9 cellular contexts compared by ENCODE assay signal in the genomic region with DNA sequence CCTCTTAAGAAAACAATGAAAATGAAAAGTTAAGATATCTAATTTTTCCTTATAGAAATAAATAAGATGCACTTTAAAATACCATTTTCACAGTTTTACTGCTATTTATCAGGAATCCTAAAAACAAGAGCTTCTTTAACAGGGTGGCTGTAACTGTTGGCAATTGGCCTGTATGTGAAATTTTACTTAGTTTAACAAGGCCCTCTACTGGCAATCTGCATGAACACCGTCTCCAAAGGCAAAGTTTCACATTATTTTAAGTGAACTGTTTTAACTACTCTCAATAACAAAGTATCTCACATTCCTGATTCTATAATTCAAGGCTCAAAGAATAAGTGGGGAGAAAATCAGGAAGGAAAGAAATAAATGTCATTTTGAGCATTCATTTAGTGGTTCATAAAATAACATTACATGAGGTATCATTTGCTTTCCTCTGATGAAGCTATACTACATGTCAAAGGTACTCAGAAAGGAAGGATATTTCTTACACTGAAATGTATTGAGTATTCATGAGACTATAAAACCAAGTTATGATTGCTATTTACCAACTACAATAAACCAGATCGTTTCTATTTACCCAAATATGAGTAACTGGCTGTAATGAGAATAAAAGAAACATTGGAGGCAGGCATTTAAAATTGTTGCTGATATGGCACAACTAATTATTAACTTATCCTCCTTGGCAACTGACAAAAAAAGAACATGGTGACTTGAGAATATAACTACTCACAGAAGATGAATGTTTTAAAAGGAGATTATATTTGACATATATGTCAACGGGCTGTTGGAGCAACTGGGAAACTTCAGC. TPM values are rescaled to one million over a fixed set of nuclear protein-coding genes. Genes with fewer than 3 reads are reported as not detected.
A peak's percentile ranks its signal among the peaks of the same experiment; 100 is the strongest.
DNase-seq lines count a peak whose midpoint lies in the region; ATAC-seq and TF ChIP-seq lines count a peak whose summit lies in the region.
"Had no signal": no experiment of that assay in that cellular context is flagged by ENCODE, and none has a peak within 500 bp of the region (broad histone marks: within the 10 kb centered on the region; RNA-seq: fewer than 3 reads in every experiment).

No MANE protein-coding gene starts in this region.

- WGBS in gastroesophageal sphincter (ENCODE audit: low coverage in 1 of 2), 2 donors: 32 to 48% methylated on average over 3 of the region's 3 CpGs
- WGBS in stomach, 5 donors: 18 to 24% (median 20%) methylated on average over 3 of the region's 3 CpGs

- no peaks in the 10 kb centered on the region for H3K4me1 ChIP-seq in gastroesophageal sphincter
- no peaks in the 10 kb centered on the region for H3K4me1 ChIP-seq in stomach
- H3K4me1 ChIP-seq in CD8-positive, alpha-beta memory T cell (ENCODE audit: insufficient read depth, low read length): no peaks in the 10 kb centered on the region

- no peak overlapping the region for H3K4me3 Mint-ChIP-seq in CD8-positive, alpha-beta memory T cell
- H3K4me3 Mint-ChIP-seq: dendritic cell treated with granulocyte-macrophage colony-stimulating factor and Interleukin-4, amounts not matched to agents 40 ng/mL and 50 ng/mL, for 4 days had no signal

- H3K4me3 ChIP-seq in Jurkat, Clone E6-1 (ENCODE audit: low read length): no peak overlapping the region
- no peak overlapping the region for H3K4me3 ChIP-seq in gastroesophageal sphincter
- H3K4me3 ChIP-seq in stomach: no peak overlapping the region
- H3K4me3 ChIP-seq in CD8-positive, alpha-beta memory T cell (ENCODE audit: low read length): no peak overlapping the region

- no peaks in the 10 kb centered on the region for H3K4me1 Mint-ChIP-seq in CD8-positive, alpha-beta memory T cell

- intact Hi-C loops in stomach (cut with DNase I; ENCODE audit: low total_unique reads): no loop called here

- H3K9me3 Mint-ChIP-seq in CD8-positive, alpha-beta memory T cell: peaks cover 0 to 4% (median 2%) of the 10 kb centered on the region in 5 donors
- H3K9me3 Mint-ChIP-seq: dendritic cell treated with granulocyte-macrophage colony-stimulating factor and Interleukin-4, amounts not matched to agents 40 ng/mL and 50 ng/mL, for 4 days had no signal

- in situ Hi-C loops in ACHN (cut with HindIII; ENCODE audit: low pct_ligation_motif_present, low pct_unique_long_range_greater_than_20kb, low sequenced_read_pairs): no loop called here

- peaks cover 3 to 4% of the 10 kb centered on the region in 2 donors for H3K27me3 Mint-ChIP-seq in CD8-positive, alpha-beta memory T cell
- H3K27me3 Mint-ChIP-seq: dendritic cell treated with granulocyte-macrophage colony-stimulating factor and Interleukin-4, amounts not matched to agents 40 ng/mL and 50 ng/mL, for 4 days had no signal

- CTCF ChIA-PET in CD8-positive, alpha-beta memory T cell (lab: Charles Lee): no interaction called here

- H3K27ac ChIP-seq in gastroesophageal sphincter: no peak overlapping the region
- H3K27ac ChIP-seq in stomach: no peak overlapping the region
- H3K27ac ChIP-seq in CD8-positive, alpha-beta memory T cell (ENCODE audit: low read depth, low read length): no peak overlapping the region

- H3K36me3 Mint-ChIP-seq in CD8-positive, alpha-beta memory T cell: no peaks in the 10 kb centered on the region

- H3K9me3 ChIP-seq in gastroesophageal sphincter (no peaks in the 10 kb centered on the region), stomach (no peaks in the 10 kb centered on the region)
- no peaks in the 10 kb centered on the region for H3K9me3 ChIP-seq in CD8-positive, alpha-beta memory T cell (ENCODE audit: low read length)

- no peaks in the 10 kb centered on the region for H3K36me3 ChIP-seq in gastroesophageal sphincter
- H3K36me3 ChIP-seq in stomach: no peaks in the 10 kb centered on the region
- H3K36me3 ChIP-seq in CD8-positive, alpha-beta memory T cell (ENCODE audit: insufficient read depth, low read length): no peaks in the 10 kb centered on the region

- TF ChIP-seq POLR2A in gastroesophageal sphincter (IDR thresholded peaks at IDR 0.05) (no peak), stomach (IDR thresholded peaks at IDR 0.05) (no peak)

- ATAC-seq in GM18867 (IDR thresholded peaks at IDR 0.05; ENCODE audit: unreplicated experiment) (peak; percentile 74), SK-N-SH treated with all-trans-retinoic acid at 6 μM for 48 hours (peak; percentile 55; the same call in 2 of the 3 replicates), gastroesophageal sphincter (no peak), HG03139 (IDR thresholded peaks at IDR 0.05; ENCODE audit: unreplicated experiment) (no peak)

- no peak overlapping the region for H3K27ac Mint-ChIP-seq in CD8-positive, alpha-beta memory T cell
- H3K27ac Mint-ChIP-seq: dendritic cell treated with granulocyte-macrophage colony-stimulating factor and Interleukin-4, amounts not matched to agents 40 ng/mL and 50 ng/mL, for 4 days had no signal

- POLR2A ChIA-PET in CD8-positive, alpha-beta memory T cell (lab: Charles Lee): no interaction called here

- TF ChIP-seq EP300 in gastroesophageal sphincter (IDR thresholded peaks at IDR 0.05) (no peak), stomach (IDR thresholded peaks at IDR 0.05) (no peak)

- TF ChIP-seq CTCF in gastroesophageal sphincter (IDR thresholded peaks at IDR 0.05): peak; percentile 32 to 71 (median 64)
- TF ChIP-seq CTCF in stomach (IDR thresholded peaks at IDR 0.05): peak in 5 of 7 experiments; percentile 7 to 54 (median 43)

- H3K27me3 ChIP-seq in gastroesophageal sphincter (peaks cover 6% of the 10 kb centered on the region), stomach (no peaks in the 10 kb centered on the region)
- no peaks in the 10 kb centered on the region for H3K27me3 ChIP-seq in CD8-positive, alpha-beta memory T cell (ENCODE audit: insufficient read depth, low read length, poor library complexity, severe bottlenecking)

- DNase-seq in ACHN (peak; percentile 69), stomach (no peak)
- DNase-seq in Jurkat, Clone E6-1 (ENCODE audit: low read depth, low spot score): peak; percentile 30
- no peak for DNase-seq in CD8-positive, alpha-beta memory T cell

TF ChIP-seq in SK-N-SH treated with all-trans-retinoic acid at 6 μM for 48 hours, 23 proteins besides CTCF, POLR2A, EP300 and RAD21:
- TF ChIP-seq ARNTL (CRISPR knock-in tag; IDR thresholded peaks at IDR 0.05; ENCODE audit: borderline replicate concordance, low read depth) (no peak), ZC3H10 (CRISPR knock-in tag; IDR thresholded peaks at IDR 0.05) (no peak), TCF4 (CRISPR knock-in tag; IDR thresholded peaks at IDR 0.05; ENCODE audit: borderline replicate concordance) (no peak), GLIS3 (CRISPR knock-in tag; IDR thresholded peaks at IDR 0.05) (no peak), RARB (CRISPR knock-in tag; IDR thresholded peaks at IDR 0.05) (no peak), POU6F1 (CRISPR knock-in tag; IDR thresholded peaks at IDR 0.05; ENCODE audit: borderline replicate concordance, low read depth) (no peak)
- TF ChIP-seq, protein P1, sequence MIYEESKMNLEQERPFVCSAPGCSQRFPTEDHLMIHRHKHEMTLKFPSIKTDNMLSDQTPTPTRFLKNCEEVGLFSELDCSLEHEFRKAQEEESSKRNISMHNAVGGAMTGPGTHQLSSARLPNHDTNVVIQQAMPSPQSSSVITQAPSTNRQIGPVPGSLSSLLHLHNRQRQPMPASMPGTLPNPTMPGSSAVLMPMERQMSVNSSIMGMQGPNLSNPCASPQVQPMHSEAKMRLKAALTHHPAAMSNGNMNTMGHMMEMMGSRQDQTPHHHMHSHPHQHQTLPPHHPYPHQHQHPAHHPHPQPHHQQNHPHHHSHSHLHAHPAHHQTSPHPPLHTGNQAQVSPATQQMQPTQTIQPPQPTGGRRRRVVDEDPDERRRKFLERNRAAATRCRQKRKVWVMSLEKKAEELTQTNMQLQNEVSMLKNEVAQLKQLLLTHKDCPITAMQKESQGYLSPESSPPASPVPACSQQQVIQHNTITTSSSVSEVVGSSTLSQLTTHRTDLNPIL (CRISPR knock-in tag; IDR thresholded peaks at IDR 0.05; ENCODE audit: low read depth): no peak
- TF ChIP-seq, protein P2, sequence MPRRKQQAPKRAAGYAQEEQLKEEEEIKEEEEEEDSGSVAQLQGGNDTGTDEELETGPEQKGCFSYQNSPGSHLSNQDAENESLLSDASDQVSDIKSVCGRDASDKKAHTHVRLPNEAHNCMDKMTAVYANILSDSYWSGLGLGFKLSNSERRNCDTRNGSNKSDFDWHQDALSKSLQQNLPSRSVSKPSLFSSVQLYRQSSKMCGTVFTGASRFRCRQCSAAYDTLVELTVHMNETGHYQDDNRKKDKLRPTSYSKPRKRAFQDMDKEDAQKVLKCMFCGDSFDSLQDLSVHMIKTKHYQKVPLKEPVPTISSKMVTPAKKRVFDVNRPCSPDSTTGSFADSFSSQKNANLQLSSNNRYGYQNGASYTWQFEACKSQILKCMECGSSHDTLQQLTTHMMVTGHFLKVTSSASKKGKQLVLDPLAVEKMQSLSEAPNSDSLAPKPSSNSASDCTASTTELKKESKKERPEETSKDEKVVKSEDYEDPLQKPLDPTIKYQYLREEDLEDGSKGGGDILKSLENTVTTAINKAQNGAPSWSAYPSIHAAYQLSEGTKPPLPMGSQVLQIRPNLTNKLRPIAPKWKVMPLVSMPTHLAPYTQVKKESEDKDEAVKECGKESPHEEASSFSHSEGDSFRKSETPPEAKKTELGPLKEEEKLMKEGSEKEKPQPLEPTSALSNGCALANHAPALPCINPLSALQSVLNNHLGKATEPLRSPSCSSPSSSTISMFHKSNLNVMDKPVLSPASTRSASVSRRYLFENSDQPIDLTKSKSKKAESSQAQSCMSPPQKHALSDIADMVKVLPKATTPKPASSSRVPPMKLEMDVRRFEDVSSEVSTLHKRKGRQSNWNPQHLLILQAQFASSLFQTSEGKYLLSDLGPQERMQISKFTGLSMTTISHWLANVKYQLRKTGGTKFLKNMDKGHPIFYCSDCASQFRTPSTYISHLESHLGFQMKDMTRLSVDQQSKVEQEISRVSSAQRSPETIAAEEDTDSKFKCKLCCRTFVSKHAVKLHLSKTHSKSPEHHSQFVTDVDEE (CRISPR knock-in tag; IDR thresholded peaks at IDR 0.05): no peak

RNA-seq across cellular contexts. Expression of gene NCKAP5, which starts 7.0 kb away (rescaled TPM):
- polyA plus RNA-seq in Jurkat, Clone E6-1 (2012; ENCODE audit: insufficient read depth, insufficient read length): not detected
- under 1 TPM; 0.16 to 0.57 (median 0.33) TPM for total RNA-seq in gastroesophageal sphincter
- total RNA-seq in stomach: 1 to 10 TPM in 2 of 5 donors, under 1 TPM in 2, not detected in 1; 0.58 to 8.0 (median 3.2) TPM
- 1 to 10 TPM; 1.1 to 2.6 (median 1.6) TPM for polyA plus RNA-seq in stomach
- not detected for total RNA-seq in CD8-positive, alpha-beta memory T cell
- not detected for polyA plus RNA-seq in CD8-positive, alpha-beta memory T cell

Comparison
In these comparisons a context has a peak if more than half of its experiments do, and no peak if none do; other contexts are left out.
1. DNase-seq: peak in ACHN (single experiment) and Jurkat, Clone E6-1 (single experiment); none in stomach (single experiment) and CD8-positive, alpha-beta memory T cell (0 of 5).
2. ATAC-seq: peak in GM18867 (single experiment) and SK-N-SH treated with all-trans-retinoic acid at 6 μM for 48 hours (single experiment); none in gastroesophageal sphincter (single experiment) and HG03139 (single experiment).